In genomic region chr4:124079174-124079780, GRCh38 we compare ENCODE assay signal across 25 cellular contexts.
A peak's percentile ranks its signal among the peaks of the same experiment; 100 is the strongest.
DNase-seq lines count a peak whose midpoint lies in the region; ATAC-seq and TF ChIP-seq lines count a peak whose summit lies in the region.
"Had no signal": no experiment of that assay in that cellular context is flagged by ENCODE, and none has a peak within 500 bp of the region (broad histone marks: within the 10 kb centered on the region; RNA-seq: fewer than 3 reads in every experiment).

No MANE protein-coding gene starts in this region.

- peak; percentile 77 for DNase-seq in AG10803 (ENCODE audit: low read depth)
- DNase-seq in HS-5 (ENCODE audit: low read depth), result peak; percentile 55
- peak; percentile 83 for DNase-seq in amniotic epithelial cell (ENCODE audit: low read depth)
- peak; percentile 12 for DNase-seq in foreskin melanocyte
- DNase-seq in NK-92 (lab: John Stamatoyannopoulos, UW; ENCODE audit: unreplicated experiment), result no peak
- DNase-seq in NCI-H510A (lab: John Stamatoyannopoulos, UW), result no peak
- DNase-seq in activated CD4-positive, alpha-beta T cell treated with anti-CD3 and anti-CD28 coated beads, Interleukin-2, amount 50 U/mL, for 1 hour, result no peak
- no peak for DNase-seq in activated T-cell treated with anti-CD3 and anti-CD28 coated beads, Interleukin-2, amount 50 U/mL, for 4 hours
- DNase-seq: activated CD4-positive, alpha-beta T cell treated with anti-CD3 and anti-CD28 coated beads, Interleukin-2, amount 10 ng/mL, durations not matched to agents 7 days and 5 days; activated CD8-positive, alpha-beta memory T cell treated with anti-CD3 and anti-CD28 coated beads, Interleukin-2, amount 10 ng/mL, durations not matched to agents 7 days and 5 days; activated naive CD4-positive, alpha-beta T cell; activated T-cell treated with anti-CD3 and anti-CD28 coated beads, Interleukin-2, amount 50 U/mL, for 72 hours; brain microvascular endothelial cell; COR-L47; DMS79; heart right ventricle; NCI-H1105; NCI-H2029; NCI-H345; OCI-M1; spleen; T-helper 9 cell; tibial artery had no signal

- ATAC-seq in activated T-cell treated with anti-CD3 and anti-CD28 coated beads, Interleukin-2, amount 50 U/mL, for 4 hours, result no peak
- ATAC-seq: activated CD8-positive, alpha-beta memory T cell treated with anti-CD3 and anti-CD28 coated beads, Interleukin-2, amount 10 ng/mL, durations not matched to agents 7 days and 5 days; activated T-cell treated with anti-CD3 and anti-CD28 coated beads, Interleukin-2, amount 50 U/mL, for 72 hours; heart right ventricle; Right ventricle myocardium inferior had no signal

- no peaks in the 10 kb centered on the region for H3K4me1 Mint-ChIP-seq in activated T-cell treated with anti-CD3 and anti-CD28 coated beads, Interleukin-2, amount 50 U/mL, for 4 hours (ENCODE audit: low read depth)
- H3K4me1 Mint-ChIP-seq: activated CD4-positive, alpha-beta T cell treated with anti-CD3 and anti-CD28 coated beads, Interleukin-2, amount 10 ng/mL, durations not matched to agents 7 days and 5 days; activated CD8-positive, alpha-beta memory T cell treated with anti-CD3 and anti-CD28 coated beads, Interleukin-2, amount 10 ng/mL, durations not matched to agents 7 days and 5 days had no signal

- peaks cover 25% of the 10 kb centered on the region for H3K9me3 Mint-ChIP-seq in activated T-cell treated with anti-CD3 and anti-CD28 coated beads, Interleukin-2, amount 50 U/mL, for 4 hours
- H3K9me3 Mint-ChIP-seq: activated CD4-positive, alpha-beta T cell treated with anti-CD3 and anti-CD28 coated beads, Interleukin-2, amount 10 ng/mL, durations not matched to agents 7 days and 5 days had no signal

- no peaks in the 10 kb centered on the region for H3K27me3 Mint-ChIP-seq in activated T-cell treated with anti-CD3 and anti-CD28 coated beads, Interleukin-2, amount 50 U/mL, for 4 hours (ENCODE audit: low read depth)
- H3K27me3 Mint-ChIP-seq: activated CD4-positive, alpha-beta T cell treated with anti-CD3 and anti-CD28 coated beads, Interleukin-2, amount 10 ng/mL, durations not matched to agents 7 days and 5 days; activated CD8-positive, alpha-beta memory T cell treated with anti-CD3 and anti-CD28 coated beads, Interleukin-2, amount 10 ng/mL, durations not matched to agents 7 days and 5 days had no signal

- no peaks in the 10 kb centered on the region for H3K36me3 Mint-ChIP-seq in activated T-cell treated with anti-CD3 and anti-CD28 coated beads, Interleukin-2, amount 50 U/mL, for 4 hours (ENCODE audit: insufficient read depth)
- H3K36me3 Mint-ChIP-seq: activated CD8-positive, alpha-beta memory T cell treated with anti-CD3 and anti-CD28 coated beads, Interleukin-2, amount 10 ng/mL, durations not matched to agents 7 days and 5 days had no signal

- no peak overlapping the region for H3K4me3 ChIP-seq in AG10803 (ENCODE audit: low read length)
- H3K4me3 ChIP-seq: BLaER1, heart right ventricle, spleen, tibial artery had no signal

- no peak overlapping the region for H3K4me3 Mint-ChIP-seq in activated T-cell treated with anti-CD3 and anti-CD28 coated beads, Interleukin-2, amount 50 U/mL, for 4 hours
- H3K4me3 Mint-ChIP-seq: activated CD4-positive, alpha-beta T cell treated with anti-CD3 and anti-CD28 coated beads, Interleukin-2, amount 10 ng/mL, durations not matched to agents 7 days and 5 days; activated CD8-positive, alpha-beta memory T cell treated with anti-CD3 and anti-CD28 coated beads, Interleukin-2, amount 10 ng/mL, durations not matched to agents 7 days and 5 days; activated T-cell treated with anti-CD3 and anti-CD28 coated beads, Interleukin-2, amount 50 U/mL, for 72 hours had no signal

- no peak for TF ChIP-seq CTCF in AG10803 (conservative IDR thresholded peaks at IDR 0.05; ENCODE audit: low read length)

Comparison
In these comparisons a context has a peak if more than half of its experiments do, and no peak if none do; other contexts are left out.
1. DNase-seq: peak in AG10803 (single experiment), HS-5 (single experiment), amniotic epithelial cell (single experiment) and foreskin melanocyte (single experiment); none in NK-92 (single experiment), NCI-H510A (single experiment), activated CD4-positive, alpha-beta T cell treated with anti-CD3 and anti-CD28 coated beads, Interleukin-2, amount 50 U/mL, for 1 hour (single experiment) and activated T-cell treated with anti-CD3 and anti-CD28 coated beads, Interleukin-2, amount 50 U/mL, for 4 hours (single experiment).